In genomic region chr6:49636368-49637332, GRCh38 we compare ENCODE assay signal across 1 cellular context.
A peak's percentile ranks its signal among the peaks of the same experiment; 100 is the strongest.
TF ChIP-seq lines count a peak whose summit lies in the region.

Gene RHAG, minus strand, starts transcription at chr6:49636839. Its CDS starts 27 bp downstream, at chr6:49636812.

TF ChIP-seq in K562, 482 proteins besides CTCF, POLR2A, EP300 and RAD21 (continued from another document and continues in another):
- TF ChIP-seq MGA (IDR thresholded peaks at IDR 0.05) (peak; percentile 38; the same call in 1 of the 2 replicates), CREM (IDR thresholded peaks at IDR 0.05; ENCODE audit: low read depth) (peak; percentile 92), TCF7 (IDR thresholded peaks at IDR 0.05; ENCODE audit: borderline replicate concordance) (peak; percentile 56; the same call in 1 of the 2 replicates), HEY1 (CRISPR knock-in tag; IDR thresholded peaks at IDR 0.05; ENCODE audit: borderline replicate concordance) (0 out of 2 replicates have a peak, but pooled peaks have one; percentile 68), BCOR (IDR thresholded peaks at IDR 0.05) (0 out of 2 replicates have a peak, but pooled peaks have one; percentile 35), EP400 (IDR thresholded peaks at IDR 0.05) (peak; percentile 73; the same call in 1 of the 2 replicates), ZBTB49 (CRISPR knock-in tag; IDR thresholded peaks at IDR 0.05; ENCODE audit: borderline replicate concordance) (no peak), CHD1 (IDR thresholded peaks at IDR 0.05; ENCODE audit: low read length) (peak; percentile 93), CTBP1 (IDR thresholded peaks at IDR 0.05; ENCODE audit: borderline replicate concordance) (peak; percentile 53; the same call in 1 of the 2 replicates), ZNF197 (CRISPR knock-in tag; IDR thresholded peaks at IDR 0.05; ENCODE audit: low read depth) (no peak), NEUROD1 (IDR thresholded peaks at IDR 0.05; ENCODE audit: borderline replicate concordance, low read depth, low read length, partially characterized antibody) (no peak), ASH1L (IDR thresholded peaks at IDR 0.05; ENCODE audit: borderline replicate concordance, low read depth, partially characterized antibody) (peak; percentile 54), TFAM (CRISPR knock-in tag; conservative IDR thresholded peaks at IDR 0.05) (no peak), ATF7 (IDR thresholded peaks at IDR 0.05) (peak; percentile 95), TRIM28 (IDR thresholded peaks at IDR 0.05) (peak; percentile 22; the same call in 1 of the 2 replicates), ZKSCAN1 (IDR thresholded peaks at IDR 0.05; ENCODE audit: low read depth, low read length) (peak; percentile 79; the same call in 1 of the 2 replicates), E2F8 (IDR thresholded peaks at IDR 0.05; ENCODE audit: low read depth, partially characterized antibody) (no peak), FUS (optimal IDR thresholded peaks at IDR 0.05; ENCODE audit: low read depth, low read length) (no peak), U2AF1 (optimal IDR thresholded peaks at IDR 0.05; ENCODE audit: low read depth, low read length) (no peak), HNRNPK (IDR thresholded peaks at IDR 0.05; ENCODE audit: low read depth, low read length, poor library complexity, severe bottlenecking) (no peak), GATA2 (CRISPR knock-in tag; IDR thresholded peaks at IDR 0.05) (peak; percentile 69), SMARCB1 (IDR thresholded peaks at IDR 0.05; ENCODE audit: insufficient read length, low read depth) (no peak), CLOCK (CRISPR knock-in tag; IDR thresholded peaks at IDR 0.05; ENCODE audit: borderline replicate concordance) (no peak), NCOA1 (IDR thresholded peaks at IDR 0.05; ENCODE audit: low read depth) (peak; percentile 58; the same call in 1 of the 2 replicates), KDM1A (IDR thresholded peaks at IDR 0.05) (no peak), ZFPM2 (CRISPR knock-in tag; IDR thresholded peaks at IDR 0.05) (no peak), GTF2E2 (tag; IDR thresholded peaks at IDR 0.05) (no peak)
